Comparison of ENCODE assay signal across 15 cellular contexts in genomic region chr10:130456616-130457015, GRCh38.
A peak's percentile ranks its signal among the peaks of the same experiment; 100 is the strongest.
DNase-seq lines count a peak whose midpoint lies in the region; ATAC-seq and TF ChIP-seq lines count a peak whose summit lies in the region.
"Had no signal": no experiment of that assay in that cellular context is flagged by ENCODE, and none has a peak within 500 bp of the region (broad histone marks: within the 10 kb centered on the region; RNA-seq: fewer than 3 reads in every experiment).

No MANE protein-coding gene starts in this region.

- H3K36me3 Mint-ChIP-seq in activated CD4-positive, alpha-beta memory T cell treated with anti-CD3 and anti-CD28 coated beads, Interleukin-2, amount 10 ng/mL, durations not matched to agents 7 days and 5 days (ENCODE audit: low read depth): no peaks in the 10 kb centered on the region
- H3K36me3 Mint-ChIP-seq in activated CD4-positive, alpha-beta memory T cell treated with anti-CD3 and anti-CD28 coated beads for 36 hours: no peaks in the 10 kb centered on the region
- H3K36me3 Mint-ChIP-seq in endothelial cell (ENCODE audit: low read depth, unreplicated experiment) (peaks cover 29% of the 10 kb centered on the region), osteocyte (ENCODE audit: unreplicated experiment) (no peaks in the 10 kb centered on the region), GM23338 (ENCODE audit: low read depth) (peaks cover 52% of the 10 kb centered on the region)
- H3K36me3 Mint-ChIP-seq: CD14-positive monocyte; CD8-positive, alpha-beta T cell had no signal

- H3K27me3 Mint-ChIP-seq in activated CD4-positive, alpha-beta memory T cell treated with anti-CD3 and anti-CD28 coated beads, Interleukin-2, amount 10 ng/mL, durations not matched to agents 7 days and 5 days: no peaks in the 10 kb centered on the region
- H3K27me3 Mint-ChIP-seq in activated CD4-positive, alpha-beta memory T cell treated with anti-CD3 and anti-CD28 coated beads for 36 hours: peaks cover 4% of the 10 kb centered on the region
- peaks cover 5% of the 10 kb centered on the region for H3K27me3 Mint-ChIP-seq in endothelial cell (ENCODE audit: unreplicated experiment)
- H3K27me3 Mint-ChIP-seq in osteocyte (ENCODE audit: unreplicated experiment): no peaks in the 10 kb centered on the region
- peaks cover 4% of the 10 kb centered on the region for H3K27me3 Mint-ChIP-seq in GM23338 (ENCODE audit: insufficient read depth, low read depth, poor library complexity)

- CTCF ChIA-PET in activated CD4-positive, alpha-beta memory T cell treated with anti-CD3 and anti-CD28 coated beads, Interleukin-2, amount 10 ng/mL, durations not matched to agents 7 days and 5 days (lab: Charles Lee): no interaction called here
- CTCF ChIA-PET in activated CD4-positive, alpha-beta memory T cell treated with anti-CD3 and anti-CD28 coated beads for 36 hours (lab: Charles Lee): no interaction called here

- no peaks in the 10 kb centered on the region for H3K9me2 ChIP-seq in GM23338 (ENCODE audit: insufficient read depth)

- H3K4me1 Mint-ChIP-seq in activated CD4-positive, alpha-beta memory T cell treated with anti-CD3 and anti-CD28 coated beads, Interleukin-2, amount 10 ng/mL, durations not matched to agents 7 days and 5 days: no peaks in the 10 kb centered on the region
- H3K4me1 Mint-ChIP-seq in activated CD4-positive, alpha-beta memory T cell treated with anti-CD3 and anti-CD28 coated beads for 36 hours (ENCODE audit: low read depth): no peaks in the 10 kb centered on the region
- H3K4me1 Mint-ChIP-seq in endothelial cell (ENCODE audit: unreplicated experiment) (peaks cover 3% of the 10 kb centered on the region), osteocyte (ENCODE audit: unreplicated experiment) (no peaks in the 10 kb centered on the region), GM23338 (no peaks in the 10 kb centered on the region)
- H3K4me1 Mint-ChIP-seq: CD14-positive monocyte had no signal

- no peak overlapping the region for H2AFZ ChIP-seq in GM23338

- H3K79me2 ChIP-seq in GM23338 (replicated peaks; ENCODE audit: insufficient read depth): no peaks in the 10 kb centered on the region

- intact Hi-C loops in activated CD4-positive, alpha-beta memory T cell treated with anti-CD3 and anti-CD28 coated beads for 36 hours (cut with micrococcal nuclease): no loop called here
- intact Hi-C loops in aorta (cut with DNase I): no loop called here

- peak; percentile 5 for DNase-seq in activated CD4-positive, alpha-beta memory T cell treated with anti-CD3 and anti-CD28 coated beads, Interleukin-2, amount 10 ng/mL, durations not matched to agents 7 days and 5 days
- no peak for DNase-seq in activated CD4-positive, alpha-beta memory T cell treated with anti-CD3 and anti-CD28 coated beads for 36 hours
- DNase-seq in endothelial cell (ENCODE audit: low spot score) (no peak), osteocyte (ENCODE audit: extremely low spot score, unreplicated experiment) (peak; percentile 79), aorta (no peak), GM23338 (ENCODE audit: low spot score) (no peak), amygdala (lab: John Stamatoyannopoulos, UW) (no peak)
- DNase-seq: COR-L47, DMS153, DND-41, GDM1 had no signal

- ATAC-seq in aorta (ENCODE audit: low FRiP score) (peak; percentile 32), GM23338 (no peak)
- ATAC-seq: CD8-positive, alpha-beta T cell; HCT116 had no signal

- H3K27ac ChIP-seq in aorta (ENCODE audit: low read depth in 1 of 2, low read length in 2 of 2) (no peak overlapping the region), GM23338 (ENCODE audit: low read depth) (no peak overlapping the region)
- H3K27ac ChIP-seq: 22Rv1 had no signal

- H3K36me3 ChIP-seq in aorta (ENCODE audit: control insufficient read depth in 1 of 2, insufficient read depth in 2 of 2, low read length in 1 of 2) (no peaks in the 10 kb centered on the region), GM23338 (ENCODE audit: insufficient read depth) (no peaks in the 10 kb centered on the region; the same call in 1 of the 2 replicates)

- no peaks in the 10 kb centered on the region for H3K9me3 ChIP-seq in aorta (ENCODE audit: control insufficient read depth, low read length)

- POLR2A ChIA-PET in activated CD4-positive, alpha-beta memory T cell treated with anti-CD3 and anti-CD28 coated beads, Interleukin-2, amount 10 ng/mL, durations not matched to agents 7 days and 5 days (lab: Charles Lee): no interaction called here
- POLR2A ChIA-PET in activated CD4-positive, alpha-beta memory T cell treated with anti-CD3 and anti-CD28 coated beads for 36 hours (lab: Charles Lee): no interaction called here

- H3K4me1 ChIP-seq in aorta (ENCODE audit: control insufficient read depth in 1 of 2, insufficient read depth in 2 of 2, low read length in 2 of 2) (no peaks in the 10 kb centered on the region), GM23338 (ENCODE audit: insufficient read depth) (no peaks in the 10 kb centered on the region)

- TF ChIP-seq CTCF in endothelial cell (IDR thresholded peaks at IDR 0.05; ENCODE audit: unreplicated experiment): no peak
- TF ChIP-seq CTCF in osteocyte (IDR thresholded peaks at IDR 0.05): no peak
- no peak for TF ChIP-seq CTCF in GM23338 (conservative IDR thresholded peaks at IDR 0.05; ENCODE audit: low read depth in 2 of 2)

- no peak overlapping the region for H3K4me2 ChIP-seq in GM23338

- 69 to 75% methylated on average over 6 of the region's 6 CpGs for WGBS in aorta, 2 donors

- H3K4me3 Mint-ChIP-seq in activated CD4-positive, alpha-beta memory T cell treated with anti-CD3 and anti-CD28 coated beads, Interleukin-2, amount 10 ng/mL, durations not matched to agents 7 days and 5 days: no peak overlapping the region
- H3K4me3 Mint-ChIP-seq in activated CD4-positive, alpha-beta memory T cell treated with anti-CD3 and anti-CD28 coated beads for 36 hours: no peak overlapping the region
- H3K4me3 Mint-ChIP-seq in endothelial cell (ENCODE audit: unreplicated experiment) (peak overlapping the region; percentile 18), osteocyte (ENCODE audit: unreplicated experiment) (no peak overlapping the region), GM23338 (no peak overlapping the region)
- H3K4me3 Mint-ChIP-seq: CD14-positive monocyte; CD8-positive, alpha-beta T cell had no signal

- H3K27me3 ChIP-seq in aorta (ENCODE audit: control insufficient read depth in 1 of 2, insufficient read depth in 2 of 2, low read length in 1 of 2) (no peaks in the 10 kb centered on the region), GM23338 (ENCODE audit: insufficient read depth) (no peaks in the 10 kb centered on the region)

- H3K4me3 ChIP-seq in aorta (ENCODE audit: low read length in 2 of 2) (no peak overlapping the region), GM23338 (no peak overlapping the region)

- no peaks in the 10 kb centered on the region for H3F3A ChIP-seq in GM23338 (replicated peaks; ENCODE audit: low read depth)

- H4K20me1 ChIP-seq in GM23338 (replicated peaks; ENCODE audit: insufficient read depth): no peaks in the 10 kb centered on the region

- H3K9me3 Mint-ChIP-seq in activated CD4-positive, alpha-beta memory T cell treated with anti-CD3 and anti-CD28 coated beads, Interleukin-2, amount 10 ng/mL, durations not matched to agents 7 days and 5 days: peaks cover 3% of the 10 kb centered on the region
- no peaks in the 10 kb centered on the region for H3K9me3 Mint-ChIP-seq in activated CD4-positive, alpha-beta memory T cell treated with anti-CD3 and anti-CD28 coated beads for 36 hours
- H3K9me3 Mint-ChIP-seq in endothelial cell (ENCODE audit: unreplicated experiment) (peaks cover 54% of the 10 kb centered on the region), osteocyte (ENCODE audit: unreplicated experiment) (peaks cover 46% of the 10 kb centered on the region), GM23338 (peaks cover 100% of the 10 kb centered on the region)
- H3K9me3 Mint-ChIP-seq: CD8-positive, alpha-beta T cell had no signal

- H3K27ac Mint-ChIP-seq in activated CD4-positive, alpha-beta memory T cell treated with anti-CD3 and anti-CD28 coated beads, Interleukin-2, amount 10 ng/mL, durations not matched to agents 7 days and 5 days: no peak overlapping the region
- no peak overlapping the region for H3K27ac Mint-ChIP-seq in activated CD4-positive, alpha-beta memory T cell treated with anti-CD3 and anti-CD28 coated beads for 36 hours
- H3K27ac Mint-ChIP-seq in endothelial cell (ENCODE audit: unreplicated experiment) (no peak overlapping the region), osteocyte (ENCODE audit: unreplicated experiment) (no peak overlapping the region), GM23338 (no peak overlapping the region)
- H3K27ac Mint-ChIP-seq: CD8-positive, alpha-beta T cell had no signal

TF ChIP-seq in GM23338, 12 proteins besides CTCF, POLR2A, EP300 and RAD21 (continues in another document):
- no peak for TF ChIP-seq STAT1 (IDR thresholded peaks at IDR 0.05; ENCODE audit: unreplicated experiment)
- TF ChIP-seq POLR2AphosphoS5 (IDR thresholded peaks at IDR 0.05; ENCODE audit: low read depth): no peak
- TF ChIP-seq JUNB (IDR thresholded peaks at IDR 0.05; ENCODE audit: unreplicated experiment): no peak

Comparison
In these comparisons a context has a peak if more than half of its experiments do, and no peak if none do; other contexts are left out.
1. DNase-seq: peak in activated CD4-positive, alpha-beta memory T cell treated with anti-CD3 and anti-CD28 coated beads, Interleukin-2, amount 10 ng/mL, durations not matched to agents 7 days and 5 days (single experiment) and osteocyte (single experiment); none in activated CD4-positive, alpha-beta memory T cell treated with anti-CD3 and anti-CD28 coated beads for 36 hours (single experiment), endothelial cell (single experiment), aorta (0 of 2), GM23338 (single experiment) and amygdala (0 of 56).